ENCODE assay signal across 1 cellular context in genomic region chr19:3146677-3147100, GRCh38.
TF ChIP-seq lines count a peak whose summit lies in the region.

No MANE protein-coding gene starts in this region.

TF ChIP-seq in GM23338, 12 proteins besides CTCF, POLR2A, EP300 and RAD21 (continued from another document):
- TF ChIP-seq REST (IDR thresholded peaks at IDR 0.05; ENCODE audit: unreplicated experiment) (no peak), NANOG (IDR thresholded peaks at IDR 0.05; ENCODE audit: borderline replicate concordance) (no peak), ZNF114 (CRISPR knock-in tag; IDR thresholded peaks at IDR 0.05) (no peak), JUNB (IDR thresholded peaks at IDR 0.05; ENCODE audit: unreplicated experiment) (no peak), CREB1 (CRISPR knock-in tag; IDR thresholded peaks at IDR 0.05; ENCODE audit: low read depth) (no peak), EZH2 (IDR thresholded peaks at IDR 0.05; ENCODE audit: low read depth, unreplicated experiment) (no peak)
